ENCODE assay signal across 1 cellular context in genomic region chrX:118726887-118727685, GRCh38.
TF ChIP-seq lines count a peak whose summit lies in the region.

Gene IL13RA1, plus strand, starts transcription at chrX:118727606. Its CDS starts 33 bp downstream, at chrX:118727639.

TF ChIP-seq in K562, 482 proteins besides CTCF, POLR2A, EP300 and RAD21 (continued from another document and continues in another):
- TF ChIP-seq MGA (IDR thresholded peaks at IDR 0.05) (peak; percentile 89), PRPF4 (IDR thresholded peaks at IDR 0.05; ENCODE audit: insufficient read depth, low read depth, low read length, poor library complexity, severe bottlenecking) (no peak), MTA3 (IDR thresholded peaks at IDR 0.05; ENCODE audit: borderline replicate concordance) (peak; percentile 58; the same call in 1 of the 2 replicates), ZNF507 (tag; conservative IDR thresholded peaks at IDR 0.05) (no peak), DIDO1 (tag; IDR thresholded peaks at IDR 0.05; ENCODE audit: low read depth) (no peak), ETS2 (tag; IDR thresholded peaks at IDR 0.05; ENCODE audit: borderline replicate concordance, poor library complexity, severe bottlenecking) (no peak), PHF21A (IDR thresholded peaks at IDR 0.05; ENCODE audit: borderline replicate concordance, low read depth) (no peak), RREB1 (CRISPR knock-in tag; IDR thresholded peaks at IDR 0.05) (no peak), BDP1 (IDR thresholded peaks at IDR 0.05; ENCODE audit: insufficient read depth, insufficient read length) (no peak), KLF1 (tag; IDR thresholded peaks at IDR 0.05) (no peak), DNMT1 (IDR thresholded peaks at IDR 0.05) (no peak), RBBP5 (IDR thresholded peaks at IDR 0.05; ENCODE audit: borderline replicate concordance, insufficient read depth, low read length, poor library complexity, severe bottlenecking) (peak; percentile 67), ZNF311 (CRISPR knock-in tag; IDR thresholded peaks at IDR 0.05) (no peak), ZBTB40 (IDR thresholded peaks at IDR 0.05) (peak; percentile 33; the same call in 1 of the 2 replicates), ZBTB40 (CRISPR knock-in tag; IDR thresholded peaks at IDR 0.05) (no peak), EGR1 (conservative IDR thresholded peaks at IDR 0.05) (peak; percentile 51), RFX1 (IDR thresholded peaks at IDR 0.05) (no peak), GMEB1 (CRISPR knock-in tag; IDR thresholded peaks at IDR 0.05) (peak; percentile 22; the same call in 1 of the 2 replicates), RBM15 (IDR thresholded peaks at IDR 0.05; ENCODE audit: insufficient read depth, low read length) (no peak), WHSC1 (IDR thresholded peaks at IDR 0.05; ENCODE audit: low read length) (no peak), ZNF197 (CRISPR knock-in tag; IDR thresholded peaks at IDR 0.05; ENCODE audit: low read depth) (no peak), CCNT2 (IDR thresholded peaks at IDR 0.05; ENCODE audit: borderline replicate concordance, extremely low read depth, insufficient read length, low read depth, low read length) (peak; percentile 88), ARHGAP35 (IDR thresholded peaks at IDR 0.05; ENCODE audit: partially characterized antibody) (no peak), ZNF41 (CRISPR knock-in tag; conservative IDR thresholded peaks at IDR 0.05) (no peak), ARID1B (IDR thresholded peaks at IDR 0.05) (no peak), MXI1 (IDR thresholded peaks at IDR 0.05; ENCODE audit: low read depth, low read length) (no peak), MTF1 (CRISPR knock-in tag; IDR thresholded peaks at IDR 0.05; ENCODE audit: borderline replicate concordance) (no peak), BACH1 (tag; IDR thresholded peaks at IDR 0.05) (no peak)
